Comparison of ENCODE assay signal across 8 cellular contexts in the genomic region with DNA sequence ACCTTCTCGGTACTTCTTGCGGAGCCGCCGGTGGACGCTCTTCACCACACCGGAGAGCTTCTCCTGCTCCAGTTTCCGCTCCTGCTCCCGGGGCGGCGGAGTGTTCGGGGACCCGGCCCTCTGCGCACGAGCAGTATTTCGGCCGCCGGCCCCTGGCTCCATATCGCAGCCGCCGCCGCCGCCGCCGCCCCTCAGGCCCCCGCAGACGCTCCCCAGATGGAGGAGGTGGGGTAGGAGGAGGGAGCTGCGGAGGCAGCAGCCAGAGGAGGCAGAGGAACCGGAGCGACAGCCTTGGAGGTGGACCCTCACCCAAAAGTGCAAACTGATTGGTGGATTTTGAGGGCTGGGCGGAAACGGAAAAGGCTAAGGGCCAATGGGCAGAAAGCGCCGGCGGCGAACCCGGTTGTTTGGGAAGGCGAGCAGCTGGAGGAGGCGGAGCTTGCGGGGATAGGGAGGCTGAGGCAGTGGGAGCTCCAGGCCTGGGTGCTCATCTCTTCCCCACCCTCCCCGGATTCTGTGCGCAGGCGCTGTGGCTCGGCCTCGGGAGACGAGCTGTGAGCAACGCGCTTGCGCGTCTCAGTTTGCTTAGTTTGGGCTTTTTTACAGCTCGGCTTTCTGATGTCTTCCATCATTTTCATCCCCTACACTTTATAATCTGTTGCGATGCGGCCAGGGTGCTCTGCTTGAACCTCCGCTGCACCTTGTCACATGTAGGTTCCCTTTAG.
DNase-seq lines count a peak whose midpoint lies in the region; ATAC-seq and TF ChIP-seq lines count a peak whose summit lies in the region.

No MANE protein-coding gene starts in this region.

- peak overlapping the region; percentile 82 for H3K4me2 ChIP-seq in mammary epithelial cell (ENCODE audit: insufficient read depth, low read depth, low read length)
- H3K4me2 ChIP-seq in skeletal muscle satellite cell (ENCODE audit: low read length), result peak overlapping the region; percentile 81

- WGBS in mammary epithelial cell (ENCODE audit: low coverage, missing lambda C conversion rate), result under 1% methylated on average over 21 of the region's 53 CpGs

- in situ Hi-C loops in mammary epithelial cell (cut with MboI; ENCODE audit: low sequenced_read_pairs in 2 of 2), result no loop called here

- peak overlapping the region; percentile 71 for H3K9ac ChIP-seq in mammary epithelial cell (ENCODE audit: insufficient read depth, low read length)
- H3K9ac ChIP-seq in skeletal muscle satellite cell (ENCODE audit: low read depth, low read length), result peak overlapping the region; percentile 87

- H3K27me3 ChIP-seq in mammary epithelial cell (ENCODE audit: insufficient read depth, low read length), result no peaks in the 10 kb centered on the region
- no peaks in the 10 kb centered on the region for H3K27me3 ChIP-seq in skeletal muscle satellite cell (ENCODE audit: control insufficient read depth, insufficient read depth, low read length)

- TF ChIP-seq CTCF in AG04449 (IDR thresholded peaks at IDR 0.05; ENCODE audit: insufficient read depth, low read length, missing control alignments), result no peak
- TF ChIP-seq CTCF in VCaP (conservative IDR thresholded peaks at IDR 0.05), result no peak
- TF ChIP-seq CTCF in mammary epithelial cell (conservative IDR thresholded peaks at IDR 0.05 in 1 of 2, IDR thresholded peaks at IDR 0.05 in 1 of 2; ENCODE audit: extremely low read depth in 1 of 2, insufficient read depth in 1 of 2, low read depth in 1 of 2, low read length in 2 of 2), result no peak

- H3K27ac ChIP-seq in VCaP (peak overlapping the region; percentile 80), mammary epithelial cell (ENCODE audit: insufficient read depth, low read depth, low read length) (peak overlapping the region; percentile 61)

- BruUV-seq in mammary epithelial cell (replicated peaks; lab: Mats Ljungman, UMichigan), result no TSS peak

- H3K4me3 ChIP-seq in AG04449 (ENCODE audit: low read depth, low read length), result peak overlapping the region; percentile 78
- peak overlapping the region; percentile 83 to 95 (median 83) for H3K4me3 ChIP-seq in mammary epithelial cell (replicated peaks in 1 of 3; ENCODE audit: insufficient read depth in 1 of 3, low read depth in 2 of 3, low read length in 3 of 3)
- H3K4me3 ChIP-seq in iPS-18c (ENCODE audit: insufficient read depth, low read depth, low read length), result peak overlapping the region; percentile 70
- H3K4me3 ChIP-seq in skeletal muscle satellite cell (ENCODE audit: low read length), result peak overlapping the region; percentile 84

- peak; percentile 99 for ATAC-seq in GM18873 (IDR thresholded peaks at IDR 0.05; ENCODE audit: low FRiP score, unreplicated experiment)
- ATAC-seq in HG03135 (IDR thresholded peaks at IDR 0.05; ENCODE audit: unreplicated experiment), result peak; percentile 98

- CTCF ChIA-PET in AG04449 (lab: Yijun Ruan, JAX) (interaction anchor here (0.5 to 1.1 kb wide), 2 partner anchors 9 to 522 kb away, joined by 3 read pairs; no protein-coding TSS in a partner anchor), mammary epithelial cell (lab: Charles Lee; ENCODE audit: low non-redundant PET) (interaction anchor here (0.7 kb wide), 1 partner anchor 70 kb away, joined by 3 read pairs; no protein-coding TSS in a partner anchor)

- POLR2A ChIA-PET in AG04449 (lab: Yijun Ruan, JAX), result interaction anchor here (0.7 to 1.7 kb wide), 6 partner anchors 9 to 191 kb away, joined by 3 to 5 read pairs (median 4); partner anchors contain the start of gene SMIM30

- peak; percentile 94 for DNase-seq in AG04449 (ENCODE audit: low read depth, low spot score)
- peak; percentile 98 for DNase-seq in NCI-H2196 (lab: John Stamatoyannopoulos, UW; ENCODE audit: unreplicated experiment)
- peak; percentile 99 for DNase-seq in mammary epithelial cell

- dilution Hi-C loops in mammary epithelial cell (cut with HindIII; ENCODE audit: low sequenced_read_pairs), result no loop called here

- no peaks in the 10 kb centered on the region for H4K20me1 ChIP-seq in mammary epithelial cell (ENCODE audit: insufficient read depth, low read length)

- intact Hi-C loops in mammary epithelial cell (cut with micrococcal nuclease), result loop anchor here (10.0 kb wide), 1 partner anchor 175 kb away; the partner anchor contains the start of gene SMIM30

- no peaks in the 10 kb centered on the region for H3K9me3 ChIP-seq in mammary epithelial cell (replicated peaks; ENCODE audit: insufficient read depth, low read length)
- no peaks in the 10 kb centered on the region for H3K9me3 ChIP-seq in iPS-18c (ENCODE audit: control insufficient read depth, insufficient read depth, low read length)
- no peaks in the 10 kb centered on the region for H3K9me3 ChIP-seq in skeletal muscle satellite cell (replicated peaks; ENCODE audit: low read length)

- no peaks in the 10 kb centered on the region for H3K36me3 ChIP-seq in mammary epithelial cell (ENCODE audit: insufficient read depth, low read length)
- no peaks in the 10 kb centered on the region for H3K36me3 ChIP-seq in skeletal muscle satellite cell (ENCODE audit: insufficient read depth, low read length)

- H2AFZ ChIP-seq in mammary epithelial cell (ENCODE audit: low read depth, low read length), result peak overlapping the region; percentile 95

- H3K4me1 ChIP-seq in mammary epithelial cell (ENCODE audit: insufficient read depth, low read length), result peaks cover 14% of the 10 kb centered on the region
- H3K4me1 ChIP-seq in skeletal muscle satellite cell (ENCODE audit: control insufficient read depth, insufficient read depth, low read length), result peaks cover 20% of the 10 kb centered on the region

- peaks cover 36% of the 10 kb centered on the region for H3K79me2 ChIP-seq in mammary epithelial cell (ENCODE audit: insufficient read depth, low read length)

Comparison
In these comparisons a context has a peak if more than half of its experiments do, and no peak if none do; other contexts are left out.
1. Peak in every context shown above with its lines: DNase-seq, ATAC-seq, H3K4me3 ChIP-seq and H3K27ac ChIP-seq.